ENCODE assay signal across 20 cellular contexts in genomic region chr11:83827520-83827919, GRCh38.
DNase-seq lines count a peak whose midpoint lies in the region; ATAC-seq and TF ChIP-seq lines count a peak whose summit lies in the region.
"Had no signal": no experiment of that assay in that cellular context is flagged by ENCODE, and none has a peak within 500 bp of the region (broad histone marks: within the 10 kb centered on the region; RNA-seq: fewer than 3 reads in every experiment).

No MANE protein-coding gene starts in this region.

- peak overlapping the region; percentile 77; the same call in 1 of the 2 replicates for H3K4me2 ChIP-seq in OCI-LY3 (ENCODE audit: low read length)

- H2AFZ ChIP-seq in OCI-LY3 (ENCODE audit: low read depth, low read length) (no peak overlapping the region), neuron (ENCODE audit: low read depth, low read length) (peak overlapping the region; percentile 60)

- ATAC-seq in omental fat pad (ENCODE audit: low FRiP score) = no peak
- ATAC-seq: activated CD4-positive, CD25-positive, alpha-beta regulatory T cell treated with anti-CD3 and anti-CD28 coated beads, Interleukin-2, amount 50 U/mL, for 24 hours had no signal

- H3K27ac ChIP-seq in OCI-LY3 (ENCODE audit: low read length) = no peak overlapping the region
- H3K27ac ChIP-seq: colonic mucosa, ovary, testis had no signal

- no peaks in the 10 kb centered on the region for H3K27me3 ChIP-seq in OCI-LY3 (ENCODE audit: low read depth, low read length)
- no peaks in the 10 kb centered on the region for H3K27me3 ChIP-seq in neuron (ENCODE audit: insufficient read depth, low read length)
- H3K27me3 ChIP-seq: colonic mucosa, ovary, testis had no signal

- DNase-seq in AG20443 (ENCODE audit: low spot score) (peak; percentile 64), choroid plexus epithelial cell (ENCODE audit: low read depth) (peak; percentile 20), superior temporal gyrus (ENCODE audit: extremely low spot score) (no peak), GM20000 (ENCODE audit: low spot score) (no peak), omental fat pad (ENCODE audit: low spot score) (no peak)
- DNase-seq in activated effector memory CD4-positive, alpha-beta T cell treated with anti-CD3 and anti-CD28 coated beads, Interleukin-2, amount 50 U/mL, for 16 hours = no peak
- DNase-seq: activated CD8-positive, alpha-beta T cell treated with anti-CD3 and anti-CD28 coated beads for 36 hours; activated naive CD4-positive, alpha-beta T cell treated with Interleukin-2 at 50 U/mL for 16 hours; activated T-cell treated with anti-CD3 and anti-CD28 coated beads, Interleukin-2, amount 50 U/mL, for 24 hours; CD4-positive, alpha-beta T cell; colonic mucosa; mammary epithelial cell; NCI-H2107; ovary; T-helper 9 cell; testis had no signal

- H4K20me1 ChIP-seq in OCI-LY3 (ENCODE audit: insufficient read depth, low read length) = no peaks in the 10 kb centered on the region

- H3K4me1 ChIP-seq in OCI-LY3 (ENCODE audit: low read length) (peaks cover 5% of the 10 kb centered on the region), neuron (ENCODE audit: insufficient read depth, low read length) (no peaks in the 10 kb centered on the region)
- H3K4me1 ChIP-seq: colonic mucosa, HAP-1, testis had no signal

- no peaks in the 10 kb centered on the region for H3K36me3 ChIP-seq in OCI-LY3 (replicated peaks; ENCODE audit: low read depth, low read length)
- no peaks in the 10 kb centered on the region for H3K36me3 ChIP-seq in neuron (ENCODE audit: insufficient read depth, low read length)
- H3K36me3 ChIP-seq: colonic mucosa, HAP-1, ovary had no signal

- H3K9ac ChIP-seq in OCI-LY3 (ENCODE audit: low read length) = no peak overlapping the region

- TF ChIP-seq CTCF in OCI-LY3 (IDR thresholded peaks at IDR 0.05; ENCODE audit: low read depth, low read length) = no peak
- no peak for TF ChIP-seq CTCF in choroid plexus epithelial cell (conservative IDR thresholded peaks at IDR 0.05; ENCODE audit: low read depth, low read length)
- no peak for TF ChIP-seq CTCF in GM20000 (IDR thresholded peaks at IDR 0.05; ENCODE audit: extremely low read depth, missing control alignments)
- TF ChIP-seq CTCF in omental fat pad (IDR thresholded peaks at IDR 0.05) = no peak

- no peaks in the 10 kb centered on the region for H3K79me2 ChIP-seq in OCI-LY3 (ENCODE audit: low read length)

- H3K4me3 ChIP-seq in OCI-LY3 (ENCODE audit: low read length) (0 out of 2 replicates have a peak overlapping the region, but pooled peaks have one; percentile 77), choroid plexus epithelial cell (ENCODE audit: low read depth, low read length) (no peak overlapping the region), neuron (ENCODE audit: low read length) (no peak overlapping the region)
- H3K4me3 ChIP-seq: colonic mucosa, HAP-1, ovary, testis had no signal

- H3K9me3 ChIP-seq in OCI-LY3 (ENCODE audit: insufficient read depth, low read length) (no peaks in the 10 kb centered on the region), neuron (ENCODE audit: low read length) (no peaks in the 10 kb centered on the region)
- H3K9me3 ChIP-seq: colonic mucosa, HAP-1, ovary, testis had no signal

Comparison
In these comparisons a context has a peak if more than half of its experiments do, and no peak if none do; other contexts are left out.
1. DNase-seq: peak in AG20443 (single experiment) and choroid plexus epithelial cell (single experiment); none in superior temporal gyrus (single experiment), GM20000 (single experiment), activated effector memory CD4-positive, alpha-beta T cell treated with anti-CD3 and anti-CD28 coated beads, Interleukin-2, amount 50 U/mL, for 16 hours (single experiment) and omental fat pad (single experiment).